Comparison of ENCODE assay signal across 17 cellular contexts in the genomic region with DNA sequence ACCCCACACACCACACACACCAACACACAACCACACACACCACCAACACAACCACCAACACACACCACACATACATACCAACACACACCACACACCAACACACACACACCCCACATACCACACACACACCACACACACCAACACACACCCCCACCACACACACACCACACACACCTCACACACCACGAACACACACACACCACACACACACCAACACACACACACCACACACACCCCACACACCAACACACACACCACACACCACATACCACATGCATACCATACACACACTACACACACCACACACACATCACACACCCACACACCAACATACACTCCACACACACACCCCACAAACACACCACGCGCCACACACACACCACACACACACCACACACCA.
DNase-seq lines count a peak whose midpoint lies in the region; ATAC-seq, FAIRE-seq and TF ChIP-seq lines count a peak whose summit lies in the region.
"Had no signal": no experiment of that assay in that cellular context is flagged by ENCODE, and none has a peak within 500 bp of the region (broad histone marks: within the 10 kb centered on the region; RNA-seq: fewer than 3 reads in every experiment).

No MANE protein-coding gene starts in this region.

- H2BK20ac ChIP-seq in IMR-90 (ENCODE audit: low read depth, low read length): no peak overlapping the region
- peak overlapping the region; percentile 2; the same call in 1 of the 2 replicates for H2BK20ac ChIP-seq in H1 (ENCODE audit: low read length)

- H3K27me3 ChIP-seq in HepG2 (ENCODE audit: control insufficient read depth in 1 of 2, insufficient read depth in 2 of 2, low read length in 2 of 2): no peaks in the 10 kb centered on the region
- H3K27me3 ChIP-seq in right lobe of liver: no peaks in the 10 kb centered on the region
- peaks cover 10% of the 10 kb centered on the region for H3K27me3 ChIP-seq in IMR-90 (ENCODE audit: control insufficient read depth, insufficient read depth, low read length)
- H3K27me3 ChIP-seq in H1 (replicated peaks in 1 of 4; ENCODE audit: control insufficient read depth in 3 of 4, extremely low read depth in 1 of 4, insufficient read depth in 3 of 4, low read length in 3 of 4): no peaks in the 10 kb centered on the region
- no peaks in the 10 kb centered on the region for H3K27me3 ChIP-seq in subcutaneous abdominal adipose tissue (ENCODE audit: control insufficient read depth in 5 of 5, insufficient read depth in 4 of 5, low read length in 5 of 5)
- H3K27me3 ChIP-seq: BE2C had no signal

- H2BK120ac ChIP-seq in IMR-90 (ENCODE audit: low read depth, low read length) (no peak overlapping the region), H1 (replicated peaks; ENCODE audit: low read depth, low read length) (peak overlapping the region; percentile 19)

- H2AK5ac ChIP-seq in IMR-90 (ENCODE audit: low read depth, low read length): no peak overlapping the region
- H2AK5ac ChIP-seq in H1 (ENCODE audit: low read depth, low read length): peak overlapping the region; percentile 20; the same call in 1 of the 2 replicates

- H3K9ac ChIP-seq in HepG2 (ENCODE audit: insufficient read depth, low read depth, low read length) (no peak overlapping the region), IMR-90 (ENCODE audit: low read depth, low read length) (no peak overlapping the region), H1 (replicated peaks in 1 of 4; ENCODE audit: extremely low read depth in 1 of 4, low read depth in 3 of 4, low read length in 3 of 4) (no peak overlapping the region), subcutaneous abdominal adipose tissue (ENCODE audit: low read length in 5 of 5) (no peak overlapping the region)

- H3K79me2 ChIP-seq in HepG2 (ENCODE audit: insufficient read depth, low read length) (no peaks in the 10 kb centered on the region), H1 (ENCODE audit: control insufficient read depth in 1 of 2, insufficient read depth in 2 of 2, low read length in 2 of 2) (no peaks in the 10 kb centered on the region)

- intact Hi-C loops in HepG2 (cut with micrococcal nuclease; ENCODE audit: unreplicated experiment): no loop called here
- intact Hi-C loops in right lobe of liver (cut with DNase I): no loop called here
- intact Hi-C loops in IMR-90 (cut with micrococcal nuclease): no loop called here

- peaks cover 11% of the 10 kb centered on the region; the same call in 1 of the 2 replicates for H3K23me2 ChIP-seq in H1 (ENCODE audit: low read depth, low read length)

- TF ChIP-seq RAD21 in HepG2 (CRISPR knock-in tag; IDR thresholded peaks at IDR 0.05) (no peak), IMR-90 (IDR thresholded peaks at IDR 0.05; ENCODE audit: low read length) (no peak), H1 (IDR thresholded peaks at IDR 0.05 in 1 of 2, conservative IDR thresholded peaks at IDR 0.05 in 1 of 2; ENCODE audit: low read depth in 2 of 2, low read length in 2 of 2) (no peak)

- in situ Hi-C loops in HepG2 (cut with HindIII; ENCODE audit: extremely low pct_ligation_motif_present, low pct_unique_long_range_greater_than_20kb) (no loop called here), IMR-90 (cut with MboI; ENCODE audit: low sequenced_read_pairs) (no loop called here)

- no peak overlapping the region for H2AFZ ChIP-seq in HepG2 (ENCODE audit: low read length)
- no peak overlapping the region for H2AFZ ChIP-seq in IMR-90 (replicated peaks; ENCODE audit: low read length, poor library complexity)
- no peak overlapping the region for H2AFZ ChIP-seq in H1 (ENCODE audit: low read length)

- ATAC-seq in HepG2: no peak
- no peak for ATAC-seq in right lobe of liver
- ATAC-seq in IMR-90 (ENCODE audit: low read depth): no peak
- ATAC-seq: HCT116 had no signal

- H3K9me1 ChIP-seq in IMR-90 (ENCODE audit: insufficient read depth, low read length): no peaks in the 10 kb centered on the region

- H2BK5ac ChIP-seq in IMR-90 (ENCODE audit: low read depth, low read length, poor library complexity, severe bottlenecking) (peak overlapping the region; percentile 89), H1 (ENCODE audit: low read depth, low read length) (peak overlapping the region; percentile 72)

- H3K36me3 ChIP-seq in HepG2 (replicated peaks in 1 of 2; ENCODE audit: control insufficient read depth in 1 of 2, insufficient read depth in 2 of 2, low read length in 2 of 2): no peaks in the 10 kb centered on the region
- H3K36me3 ChIP-seq in right lobe of liver: no peaks in the 10 kb centered on the region
- H3K36me3 ChIP-seq in IMR-90 (ENCODE audit: control insufficient read depth, insufficient read depth, low read length): no peaks in the 10 kb centered on the region
- no peaks in the 10 kb centered on the region for H3K36me3 ChIP-seq in H1 (ENCODE audit: control insufficient read depth in 2 of 4, insufficient read depth in 4 of 4, low read length in 3 of 4)
- H3K36me3 ChIP-seq in subcutaneous abdominal adipose tissue (ENCODE audit: control insufficient read depth in 5 of 5, insufficient read depth in 5 of 5, low read length in 5 of 5): peaks cover 0 to 31% (median 18%) of the 10 kb centered on the region in 5 donors
- H3K36me3 ChIP-seq: BE2C had no signal

- H3K56ac ChIP-seq in IMR-90 (ENCODE audit: extremely low read depth, insufficient read depth, low read length): no peak overlapping the region
- peak overlapping the region; percentile 100 for H3K56ac ChIP-seq in H1 (replicated peaks; ENCODE audit: insufficient read length, low read depth, low read length)

- DNase-seq in HepG2 (ENCODE audit: low spot score) (no peak), right lobe of liver (no peak), IMR-90 (no peak), H1 (ENCODE audit: low read depth in 1 of 2, low spot score in 2 of 2) (no peak), AG08395 (ENCODE audit: low spot score) (no peak), NOMO-1 (lab: John Stamatoyannopoulos, UW; ENCODE audit: unreplicated experiment in 2 of 2) (no peak), DMS53 (lab: John Stamatoyannopoulos, UW) (no peak)
- DNase-seq: BE2C; CD4-positive, alpha-beta memory T cell; GF-D8 had no signal

- no peaks in the 10 kb centered on the region for H3K4me1 ChIP-seq in HepG2 (ENCODE audit: insufficient read depth, low read length)
- no peaks in the 10 kb centered on the region for H3K4me1 ChIP-seq in right lobe of liver
- no peaks in the 10 kb centered on the region for H3K4me1 ChIP-seq in IMR-90 (ENCODE audit: control insufficient read depth, insufficient read depth, low read length)
- peaks cover 0 to 4% (median 0%) of the 10 kb centered on the region in 4 experiments; a peak in 3 of 7 replicates for H3K4me1 ChIP-seq in H1 (replicated peaks in 1 of 4; ENCODE audit: control insufficient read depth in 3 of 4, insufficient read depth in 4 of 4, low read length in 3 of 4)
- H3K4me1 ChIP-seq in subcutaneous abdominal adipose tissue (ENCODE audit: control insufficient read depth in 5 of 5, insufficient read depth in 5 of 5, low read length in 5 of 5): peaks cover 6 to 25% (median 18%) of the 10 kb centered on the region in 5 donors
- H3K4me1 ChIP-seq: BE2C had no signal

- WGBS in HepG2 (ENCODE audit: low lambda C conversion rate): 20% methylated on average over 3 of the region's 3 CpGs
- WGBS in right lobe of liver (ENCODE audit: insufficient coverage, low coverage, low lambda C conversion rate, missing lambda C conversion rate): 52% methylated on average over 3 of the region's 3 CpGs
- 44% methylated on average over 2 of the region's 3 CpGs; no CpG with 5 or more reads in 1 of the 2 experiments for WGBS in IMR-90 (ENCODE audit: extremely low coverage in 2 of 2, insufficient read length in 1 of 2), 2 experiments
- 50% methylated on average over 3 of the region's 3 CpGs; no CpG with 5 or more reads in 1 of the 2 experiments for WGBS in H1 (ENCODE audit: extremely low coverage in 1 of 2, insufficient coverage in 1 of 2, insufficient read length in 1 of 2, insufficient replicate concordance in 2 of 2, low coverage in 1 of 2, low lambda C conversion rate in 2 of 2, missing lambda C conversion rate in 1 of 2), 2 experiments

- H2BK15ac ChIP-seq in IMR-90 (ENCODE audit: low read depth, low read length) (no peak overlapping the region), H1 (ENCODE audit: low read length) (peak overlapping the region; percentile 61; the same call in 1 of the 2 replicates)

- H2BK12ac ChIP-seq in H1 (ENCODE audit: low read depth, low read length): peak overlapping the region; percentile 78; the same call in 1 of the 2 replicates

- TF ChIP-seq CTCF in HepG2 (CRISPR knock-in tag; IDR thresholded peaks at IDR 0.05) (no peak), right lobe of liver (IDR thresholded peaks at IDR 0.05) (no peak), IMR-90 (conservative IDR thresholded peaks at IDR 0.05; ENCODE audit: low read depth, low read length) (no peak), H1 (IDR thresholded peaks at IDR 0.05; ENCODE audit: control extremely low read depth in 1 of 3, insufficient read depth in 1 of 3, low read depth in 1 of 3, low read length in 3 of 3) (no peak)

- H2AK9ac ChIP-seq in IMR-90 (replicated peaks; ENCODE audit: low read depth, low read length, poor library complexity): no peak overlapping the region

- H4K20me1 ChIP-seq in HepG2 (ENCODE audit: insufficient read depth, low read length) (no peaks in the 10 kb centered on the region), IMR-90 (ENCODE audit: insufficient read depth, low read length) (no peaks in the 10 kb centered on the region), H1 (replicated peaks in 1 of 2; ENCODE audit: control insufficient read depth in 1 of 2, insufficient read depth in 2 of 2, low read length in 2 of 2) (peaks cover 0 to 8% of the 10 kb centered on the region in 2 experiments)

- H3K14ac ChIP-seq in IMR-90 (replicated peaks; ENCODE audit: low read depth, low read length) (no peak overlapping the region), H1 (ENCODE audit: insufficient read length) (no peak overlapping the region)

- BruUV-seq in HepG2 (replicated peaks; lab: Mats Ljungman, UMichigan) (no TSS peak), IMR-90 (replicated peaks; lab: Mats Ljungman, UMichigan) (no TSS peak)

- CTCF ChIA-PET in HepG2 (lab: Yijun Ruan, JAX; ENCODE audit: low intra/inter-chr PET ratio, low total read pairs): no interaction called here
- CTCF ChIA-PET in IMR-90 (lab: Yijun Ruan, JAX): no interaction called here
- CTCF ChIA-PET in H1 (lab: Charles Lee; ENCODE audit: partially characterized antibody): no interaction called here

- FAIRE-seq in HepG2 (lab: Jason Lieb, UNC) (peak; percentile 58), H1 (lab: Jason Lieb, UNC) (no peak)
- FAIRE-seq: A204.1, D721Med, H54 had no signal

- H3K18ac ChIP-seq in IMR-90 (ENCODE audit: low read depth, low read length) (no peak overlapping the region), H1 (ENCODE audit: extremely low read depth, low read length) (no peak overlapping the region)

- TF ChIP-seq POLR2A in HepG2 (IDR thresholded peaks at IDR 0.05; ENCODE audit: insufficient read depth in 1 of 2, low read depth in 2 of 2, low read length in 2 of 2): no peak
- no peak for TF ChIP-seq POLR2A in right lobe of liver (IDR thresholded peaks at IDR 0.05)
- TF ChIP-seq POLR2A in IMR-90 (IDR thresholded peaks at IDR 0.05; ENCODE audit: low read depth, low read length): no peak
- TF ChIP-seq POLR2A in H1 (IDR thresholded peaks at IDR 0.05; ENCODE audit: control extremely low read depth in 1 of 2, low read depth in 2 of 2, low read length in 2 of 2): no peak

- dilution Hi-C loops in IMR-90 (cut with HindIII; ENCODE audit: low sequenced_read_pairs, unreplicated experiment): no loop called here

- H3K27ac ChIP-seq in HepG2 (ENCODE audit: extremely low read length, insufficient read depth, low read length) (no peak overlapping the region), right lobe of liver (no peak overlapping the region), IMR-90 (ENCODE audit: insufficient read depth, low read length) (no peak overlapping the region), H1 (ENCODE audit: low read depth, low read length) (no peak overlapping the region), subcutaneous abdominal adipose tissue (ENCODE audit: low read depth, low read length) (peak overlapping the region; percentile 71)
- H3K27ac ChIP-seq: C4-2B, HL-60 had no signal

- no peak overlapping the region for H3K4me3 ChIP-seq in HepG2 (replicated peaks in 1 of 3; ENCODE audit: insufficient read depth in 1 of 3, low read depth in 2 of 3, low read length in 3 of 3)
- no peak overlapping the region for H3K4me3 ChIP-seq in right lobe of liver
- no peak overlapping the region for H3K4me3 ChIP-seq in IMR-90 (ENCODE audit: insufficient read depth, low read depth, low read length)
- H3K4me3 ChIP-seq in H1 (ENCODE audit: extremely low read depth in 1 of 4, insufficient read depth in 2 of 4, low read depth in 3 of 4, low read length in 4 of 4): no peak overlapping the region
- H3K4me3 ChIP-seq in subcutaneous abdominal adipose tissue (ENCODE audit: low read depth in 1 of 5, low read length in 5 of 5): no peak overlapping the region

- H3K79me1 ChIP-seq in IMR-90 (ENCODE audit: low read depth in 1 of 2, low read length in 2 of 2) (no peaks in the 10 kb centered on the region), H1 (ENCODE audit: low read depth, low read length) (peaks cover 7% of the 10 kb centered on the region; the same call in 1 of the 2 replicates)

- H3K4me2 ChIP-seq in HepG2 (ENCODE audit: low read depth, low read length): no peak overlapping the region
- no peak overlapping the region for H3K4me2 ChIP-seq in IMR-90 (ENCODE audit: low read depth, low read length)
- no peak overlapping the region for H3K4me2 ChIP-seq in H1 (ENCODE audit: insufficient read depth in 1 of 2, low read depth in 2 of 2, low read length in 2 of 2)

- no peak overlapping the region for H4K5ac ChIP-seq in IMR-90 (ENCODE audit: low read depth, low read length)
- no peak overlapping the region for H4K5ac ChIP-seq in H1 (ENCODE audit: insufficient read length, low read depth, low read length)

- POLR2A ChIA-PET in HepG2 (lab: Yijun Ruan, JAX): no interaction called here
- POLR2A ChIA-PET in IMR-90 (lab: Charles Lee; ENCODE audit: unreplicated experiment): no interaction called here
- POLR2A ChIA-PET in H1 (lab: Charles Lee; ENCODE audit: partially characterized antibody): interaction anchor here (1.0 kb wide), 1 partner anchor 26 kb away, joined by 4 read pairs; no protein-coding TSS in a partner anchor

- H4K91ac ChIP-seq in IMR-90 (ENCODE audit: insufficient read depth, low read depth, low read length) (no peak overlapping the region), H1 (replicated peaks; ENCODE audit: insufficient read length, low read length) (peak overlapping the region; percentile 98)

- H3K23ac ChIP-seq in IMR-90 (ENCODE audit: low read depth, low read length): no peak overlapping the region
- H3K23ac ChIP-seq in H1 (ENCODE audit: insufficient read length): no peak overlapping the region

- no peak for TF ChIP-seq EP300 in HepG2 (IDR thresholded peaks at IDR 0.05; ENCODE audit: low read depth in 2 of 2, low read length in 2 of 2)
- TF ChIP-seq EP300 in HepG2 (CRISPR knock-in tag; IDR thresholded peaks at IDR 0.05; ENCODE audit: borderline replicate concordance): no peak
- no peak for TF ChIP-seq EP300 in H1 (IDR thresholded peaks at IDR 0.05; ENCODE audit: borderline replicate concordance in 1 of 2, low read depth in 2 of 2, low read length in 2 of 2)

- H3K9me3 ChIP-seq in HepG2 (ENCODE audit: low read length): no peaks in the 10 kb centered on the region
- no peaks in the 10 kb centered on the region for H3K9me3 ChIP-seq in right lobe of liver
- H3K9me3 ChIP-seq in IMR-90 (ENCODE audit: control insufficient read depth, insufficient read depth, low read length): no peaks in the 10 kb centered on the region
- no peaks in the 10 kb centered on the region for H3K9me3 ChIP-seq in H1 (ENCODE audit: insufficient read depth in 2 of 2, low read depth in 1 of 2, low read length in 1 of 2)
- H3K9me3 ChIP-seq in subcutaneous abdominal adipose tissue (ENCODE audit: control insufficient read depth in 5 of 5, low read length in 5 of 5): no peaks in the 10 kb centered on the region
- H3K9me3 ChIP-seq: BE2C had no signal

- H4K8ac ChIP-seq in IMR-90 (ENCODE audit: low read depth in 2 of 2, low read length in 2 of 2): no peak overlapping the region
- H4K8ac ChIP-seq in H1 (ENCODE audit: extremely low read depth, insufficient read depth, low read length): no peak overlapping the region; the same call in 1 of the 2 replicates

- H3K4ac ChIP-seq in IMR-90 (ENCODE audit: low read depth, low read length) (no peak overlapping the region), H1 (replicated peaks; ENCODE audit: insufficient read length, low read depth, low read length) (peak overlapping the region; percentile 90)
